Comparison of ENCODE assay signal across 32 cellular contexts in genomic region chr2:153057743-153058142, GRCh38.
"Had no signal": no experiment of that assay in that cellular context is flagged by ENCODE, and none has a peak within 500 bp of the region (broad histone marks: within the 10 kb centered on the region; RNA-seq: fewer than 3 reads in every experiment).

No MANE protein-coding gene starts in this region.

- H3K9ac ChIP-seq: parathyroid adenoma had no signal

- H2AFZ ChIP-seq: parathyroid adenoma had no signal

- DNase-seq: activated CD4-positive, alpha-beta T cell treated with anti-CD3 and anti-CD28 coated beads for 4 hours; activated CD4-positive, alpha-beta T cell treated with anti-CD3 and anti-CD28 coated beads, Interleukin-2, amount 50 U/mL, for 4 hours; activated effector memory CD4-positive, alpha-beta T cell treated with anti-CD3 and anti-CD28 coated beads, Interleukin-2, amount 50 U/mL, for 16 hours; activated naive CD4-positive, alpha-beta T cell treated with anti-CD3 and anti-CD28 coated beads for 36 hours; activated naive CD8-positive, alpha-beta T cell treated with anti-CD3 and anti-CD28 coated beads, Interleukin-2, amount 10 ng/mL, durations not matched to agents 7 days and 5 days; activated T-cell treated with anti-CD3 and anti-CD28 coated beads for 4 hours; central memory CD4-positive, alpha-beta T cell; foreskin fibroblast; head of caudate nucleus; hippocampal formation; left cardiac atrium; mammary epithelial cell; midbrain; naive thymus-derived CD4-positive, alpha-beta T cell; occipital lobe; psoas muscle; sigmoid colon; small intestine; stimulated activated CD4-positive, alpha-beta T cell treated with anti-CD3 and anti-CD28 coated beads, Interleukin-1b, Interleukin-23, amount 100 ng/mL, for 48 hours; stimulated activated CD4-positive, alpha-beta T cell treated with anti-CD3 and anti-CD28 coated beads, Interleukin-4, amount 100 ng/mL, for 4 hours; stimulated activated CD8-positive, alpha-beta memory T cell treated with anti-CD3 and anti-CD28 coated beads, Interleukin-4, amount 100 ng/mL, for 48 hours; stimulated activated naive B cell treated with anti-CD40 and anti-IgM and Interleukin-4, amounts not matched to agents 10 μg/mL and 1 μg/mL and 100 μg/mL, for 72 hours; stomach; T-helper 9 cell; thyroid gland; upper lobe of right lung had no signal

- H3K36me3 ChIP-seq: sigmoid colon, stomach, thyroid gland, upper lobe of right lung had no signal

- H3K79me2 ChIP-seq: parathyroid adenoma had no signal

- H3K27me3 ChIP-seq: sigmoid colon, stomach, thyroid gland, upper lobe of right lung had no signal

- H3K4me3 ChIP-seq: psoas muscle, sigmoid colon, stomach, thyroid gland, upper lobe of right lung had no signal

- H3K27ac ChIP-seq: parathyroid adenoma, psoas muscle, sigmoid colon, stomach, thyroid gland, upper lobe of right lung, VCaP had no signal

- ATAC-seq: esophagus mucosa; left cardiac atrium; naive thymus-derived CD4-positive, alpha-beta T cell; psoas muscle; stimulated activated naive B cell treated with anti-CD40 and anti-IgM and Interleukin-4, amounts not matched to agents 10 μg/mL and 1 μg/mL and 100 μg/mL, for 72 hours; upper lobe of right lung had no signal

- H3K9me3 ChIP-seq: psoas muscle, sigmoid colon, stomach, thyroid gland, upper lobe of right lung had no signal

- FAIRE-seq: astrocyte, keratinocyte, small intestine, TTC549 had no signal

- H3K4me1 ChIP-seq: parathyroid adenoma, psoas muscle, stomach, upper lobe of right lung had no signal
